In the genomic region with DNA sequence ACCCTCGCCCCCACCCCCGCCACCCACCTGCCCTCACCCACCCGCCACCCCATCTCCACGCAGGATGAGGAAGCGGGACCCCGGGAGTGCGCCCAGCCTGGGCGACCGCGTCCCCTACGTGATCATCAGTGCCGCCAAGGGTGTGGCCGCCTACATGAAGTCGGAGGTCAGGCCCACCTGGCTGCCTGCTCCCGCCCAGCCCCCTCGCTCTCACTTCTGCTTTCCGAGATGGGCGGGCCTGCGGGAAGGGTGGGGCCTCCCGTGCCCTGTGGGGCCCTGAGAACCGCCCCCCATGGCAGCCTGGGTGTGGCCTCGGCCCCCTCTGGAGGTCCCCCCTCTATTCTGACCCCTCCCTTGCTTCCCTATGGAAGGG, we compare ENCODE assay signal across 1 cellular context.
TF ChIP-seq lines count a peak whose summit lies in the region.

No MANE protein-coding gene starts in this region.

TF ChIP-seq in GM12878, 131 proteins besides CTCF, POLR2A, EP300 and RAD21 (continued from another document):
- TF ChIP-seq ZBTB11 (CRISPR knock-in tag; IDR thresholded peaks at IDR 0.05) = no peak
- TF ChIP-seq, protein P1, sequence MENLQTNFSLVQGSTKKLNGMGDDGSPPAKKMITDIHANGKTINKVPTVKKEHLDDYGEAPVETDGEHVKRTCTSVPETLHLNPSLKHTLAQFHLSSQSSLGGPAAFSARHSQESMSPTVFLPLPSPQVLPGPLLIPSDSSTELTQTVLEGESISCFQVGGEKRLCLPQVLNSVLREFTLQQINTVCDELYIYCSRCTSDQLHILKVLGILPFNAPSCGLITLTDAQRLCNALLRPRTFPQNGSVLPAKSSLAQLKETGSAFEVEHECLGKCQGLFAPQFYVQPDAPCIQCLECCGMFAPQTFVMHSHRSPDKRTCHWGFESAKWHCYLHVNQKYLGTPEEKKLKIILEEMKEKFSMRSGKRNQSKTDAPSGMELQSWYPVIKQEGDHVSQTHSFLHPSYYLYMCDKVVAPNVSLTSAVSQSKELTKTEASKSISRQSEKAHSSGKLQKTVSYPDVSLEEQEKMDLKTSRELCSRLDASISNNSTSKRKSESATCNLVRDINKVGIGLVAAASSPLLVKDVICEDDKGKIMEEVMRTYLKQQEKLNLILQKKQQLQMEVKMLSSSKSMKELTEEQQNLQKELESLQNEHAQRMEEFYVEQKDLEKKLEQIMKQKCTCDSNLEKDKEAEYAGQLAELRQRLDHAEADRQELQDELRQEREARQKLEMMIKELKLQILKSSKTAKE (IDR thresholded peaks at IDR 0.05; ENCODE audit: low read depth, poor library complexity, severe bottlenecking) = no peak
- TF ChIP-seq SMC3 (IDR thresholded peaks at IDR 0.05; ENCODE audit: borderline replicate concordance, low read length) = no peak
- no peak for TF ChIP-seq CUX1 (IDR thresholded peaks at IDR 0.05; ENCODE audit: insufficient replicate concordance, low read depth, low read length)
- no peak for TF ChIP-seq ZNF274 (IDR thresholded peaks at IDR 0.05; ENCODE audit: insufficient read depth, insufficient read length)
- TF ChIP-seq NR2C2 (IDR thresholded peaks at IDR 0.05; ENCODE audit: borderline replicate concordance, control insufficient read depth, insufficient read length, low read depth) = no peak
- no peak for TF ChIP-seq ESRRA (IDR thresholded peaks at IDR 0.05; ENCODE audit: low read length)
- TF ChIP-seq FOXM1 (IDR thresholded peaks at IDR 0.05; ENCODE audit: low read depth, low read length) = no peak
- TF ChIP-seq ZNF384 (IDR thresholded peaks at IDR 0.05; ENCODE audit: borderline replicate concordance, low read depth, low read length) = no peak
